Comparison of ENCODE assay signal across 33 cellular contexts in the genomic region with DNA sequence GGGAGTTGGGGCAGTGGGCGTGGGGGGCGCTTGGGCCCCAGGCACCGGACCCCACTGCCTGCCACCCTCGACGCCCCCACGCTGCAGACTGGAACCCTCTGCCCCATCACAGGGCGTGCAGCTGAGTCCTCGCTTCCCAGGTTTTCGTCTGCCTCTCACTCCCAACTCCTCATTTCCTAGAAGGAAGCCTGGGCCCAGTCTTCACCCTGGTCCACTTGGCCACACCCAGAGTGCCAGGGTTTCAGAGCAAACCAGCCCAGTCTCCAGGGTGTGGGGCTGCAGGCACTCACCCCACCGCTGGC. TPM values are rescaled to one million over a fixed set of nuclear protein-coding genes. Genes with fewer than 3 reads are reported as not detected.
"Had no signal": no experiment of that assay in that cellular context is flagged by ENCODE, and none has a peak within 500 bp of the region (broad histone marks: within the 10 kb centered on the region; RNA-seq: fewer than 3 reads in every experiment).

No MANE protein-coding gene starts in this region.

- H3K4me1 ChIP-seq: ascending aorta, Peyer's patch had no signal

- DNase-seq: activated CD4-positive, alpha-beta memory T cell treated with anti-CD3 and anti-CD28 coated beads, Interleukin-2, amount 10 ng/mL, durations not matched to agents 7 days and 5 days; activated CD4-positive, alpha-beta T cell treated with anti-CD3 and anti-CD28 coated beads for 1 hour; activated CD4-positive, alpha-beta T cell treated with anti-CD3 and anti-CD28 coated beads for 48 hours; activated CD4-positive, CD25-positive, alpha-beta regulatory T cell; activated CD8-positive, alpha-beta memory T cell treated with anti-CD3 and anti-CD28 coated beads for 24 hours; activated CD8-positive, alpha-beta memory T cell treated with anti-CD3 and anti-CD28 coated beads, Interleukin-2, amount 10 ng/mL, durations not matched to agents 7 days and 5 days; activated CD8-positive, alpha-beta memory T cell treated with anti-CD3 and anti-CD28 coated beads, Interleukin-2, amount 50 U/mL, for 48 hours; activated effector memory CD4-positive, alpha-beta T cell treated with Interleukin-2 at 50 U/mL for 16 hours; activated naive CD4-positive, alpha-beta T cell treated with anti-CD3 and anti-CD28 coated beads, Interleukin-2, amount 50 U/mL, for 16 hours; activated naive CD8-positive, alpha-beta T cell treated with anti-CD3 and anti-CD28 coated beads for 36 hours; activated T-cell treated with anti-CD3 and anti-CD28 coated beads, Interleukin-2, amount 50 U/mL, for 48 hours; amniotic stem cell; cerebellar nuclear complex; MM.1S; NCI-H1092; NCI-H1436 treated with DMSO at 0.1 percent for 48 hours; NCI-H1694 treated with DMSO at 0.1 percent for 48 hours; NCI-H2029; NCI-H345; NCI-H524 treated with DMSO at 0.1 percent for 48 hours; NK-92 treated with Interleukin-12 subunit alpha and Interleukin-12 subunit beta, amount 100 ng/mL, for 24 hours; PC-3; RPMI8226; T1000; WERI-Rb-1 had no signal

- H3K27ac ChIP-seq: ascending aorta, cardiac muscle cell, KMS-11, Peyer's patch, WERI-Rb-1 had no signal

- H3K27me3 ChIP-seq: ascending aorta, cardiac muscle cell, Peyer's patch had no signal

- H3K9me3 ChIP-seq: ascending aorta, Peyer's patch had no signal

- ATAC-seq: activated CD8-positive, alpha-beta memory T cell treated with anti-CD3 and anti-CD28 coated beads, Interleukin-2, amount 10 ng/mL, durations not matched to agents 7 days and 5 days; PC-3 had no signal

- H3K36me3 ChIP-seq: ascending aorta, cardiac muscle cell, Peyer's patch, WERI-Rb-1 had no signal

- H3K4me3 ChIP-seq: ascending aorta, cardiac muscle cell, Peyer's patch had no signal

RNA-seq across cellular contexts. Expression of a gene that starts 30.3 kb away (rescaled TPM):
- total RNA-seq: activated CD4-positive, alpha-beta memory T cell treated with anti-CD3 and anti-CD28 coated beads, Interleukin-2, amount 10 ng/mL, durations not matched to agents 7 days and 5 days; activated CD8-positive, alpha-beta memory T cell treated with anti-CD3 and anti-CD28 coated beads, Interleukin-2, amount 10 ng/mL, durations not matched to agents 7 days and 5 days; activated naive CD8-positive, alpha-beta T cell treated with anti-CD3 and anti-CD28 coated beads for 36 hours; ascending aorta; LHCN-M2; NCI-H460; PC-3; T-helper 1 cell treated with Interleukin-12 subunit alpha and Interleukin-12 subunit beta and Interleukin-4 antibody, amounts not matched to agents 30 ng/mL and 1 ng/mL, for 36 hours; T-helper 2 cell treated with Interferon-gamma antibody and Interleukin-4, amounts not matched to agents 100 ng/mL and 5 ng/mL, for 36 hours had no signal
- polyA plus RNA-seq: cardiac muscle cell had no signal

RNA-seq across cellular contexts. Expression of a gene that starts 51.2 kb away (rescaled TPM):
- total RNA-seq: activated CD4-positive, alpha-beta memory T cell treated with anti-CD3 and anti-CD28 coated beads, Interleukin-2, amount 10 ng/mL, durations not matched to agents 7 days and 5 days; activated CD8-positive, alpha-beta memory T cell treated with anti-CD3 and anti-CD28 coated beads, Interleukin-2, amount 10 ng/mL, durations not matched to agents 7 days and 5 days; activated naive CD8-positive, alpha-beta T cell treated with anti-CD3 and anti-CD28 coated beads for 36 hours; ascending aorta; LHCN-M2; NCI-H460; PC-3; Peyer's patch; T-helper 1 cell treated with Interleukin-12 subunit alpha and Interleukin-12 subunit beta and Interleukin-4 antibody, amounts not matched to agents 30 ng/mL and 1 ng/mL, for 36 hours; T-helper 2 cell treated with Interferon-gamma antibody and Interleukin-4, amounts not matched to agents 100 ng/mL and 5 ng/mL, for 36 hours had no signal
